In the genomic region with DNA sequence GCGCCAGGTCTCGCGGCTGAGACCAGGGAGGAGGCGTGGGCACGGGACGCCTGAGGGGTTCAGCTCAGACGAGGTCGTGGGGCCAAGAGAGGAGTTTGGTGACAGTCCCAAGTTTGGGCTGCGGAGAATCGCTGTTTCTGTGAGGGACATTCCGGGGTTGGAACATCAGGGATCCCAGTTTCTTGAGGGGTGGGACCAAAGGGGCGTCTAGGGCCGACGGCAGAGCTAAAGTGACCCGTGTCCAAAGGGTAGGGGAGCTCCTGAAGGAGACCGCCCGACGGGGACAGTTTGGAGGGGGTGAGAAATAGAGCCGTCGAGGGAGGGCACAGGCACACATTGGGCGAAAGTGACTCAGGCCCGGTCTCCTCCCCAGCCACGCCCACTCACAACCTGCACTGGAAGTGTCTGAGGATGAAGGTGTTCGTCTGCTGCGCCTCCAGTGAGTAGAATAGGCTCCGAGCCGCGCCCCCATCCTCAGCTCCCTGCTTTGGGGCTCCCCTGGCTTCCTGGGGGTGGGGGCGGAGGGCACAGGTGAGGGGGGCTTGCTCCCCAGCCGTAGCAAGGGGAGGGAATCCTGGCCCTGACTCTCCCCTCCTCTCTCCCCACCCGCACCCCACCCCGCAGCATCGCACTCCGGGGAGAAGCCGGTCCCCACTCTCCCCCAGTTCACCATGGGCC, we compare ENCODE assay signal across 8 cellular contexts. TPM values are rescaled to one million over a fixed set of nuclear protein-coding genes. Genes with fewer than 3 reads are reported as not detected.
DNase-seq lines count a peak whose midpoint lies in the region; ATAC-seq and TF ChIP-seq lines count a peak whose summit lies in the region.

No MANE protein-coding gene starts in this region.

- H3K36me3 ChIP-seq in ACC112 (ENCODE audit: insufficient read depth, low read length), result no peaks in the 10 kb centered on the region
- H3K36me3 ChIP-seq in ascending aorta, result no peaks in the 10 kb centered on the region

- no peaks in the 10 kb centered on the region for H3K9me3 ChIP-seq in ascending aorta

- ATAC-seq in HG02588 (IDR thresholded peaks at IDR 0.05; ENCODE audit: unreplicated experiment), result no peak

- intact Hi-C loops in ascending aorta (cut with DNase I), result loop anchor here (1.0 to 2.0 kb wide), 4 partner anchors 22 to 527 kb away; partner anchors contain the start of genes ADAM15, EFNA4 and UBE2Q1

- peak overlapping the region; percentile 90 for H2AFZ ChIP-seq in ACC112 (ENCODE audit: low read length, unreplicated experiment)

- no peak for DNase-seq in HFF-Myc (ENCODE audit: extremely low read depth, low read depth)
- DNase-seq in T-helper 22 cell (ENCODE audit: low read depth), result peak; percentile 74
- DNase-seq in ascending aorta (ENCODE audit: low spot score in 2 of 2), result peak; percentile 56 to 88
- peak; percentile 31 for DNase-seq in iPS-NIHi11 (ENCODE audit: low spot score)
- DNase-seq in stimulated activated CD4-positive, alpha-beta T cell treated with anti-CD3 and anti-CD28 coated beads, Interleukin-15, amount 100 ng/mL, for 24 hours, result peak; percentile 87
- no peak for DNase-seq in SHP77 treated with DMSO at 0.1 percent for 48 hours (lab: John Stamatoyannopoulos, UW)

- H3K27ac ChIP-seq in ACC112 (ENCODE audit: low read depth, low read length), result peak overlapping the region; percentile 28
- peak overlapping the region; percentile 79 to 83 for H3K27ac ChIP-seq in ascending aorta

- peaks cover 32% of the 10 kb centered on the region for H3K27me3 ChIP-seq in ACC112 (ENCODE audit: insufficient read depth, low read length)
- peaks cover 34% of the 10 kb centered on the region for H3K27me3 ChIP-seq in ascending aorta

- TF ChIP-seq CTCF in HFF-Myc (IDR thresholded peaks at IDR 0.05; ENCODE audit: low read depth, low read length, missing control alignments) (no peak), ascending aorta (IDR thresholded peaks at IDR 0.05) (no peak)

- H3K4me3 ChIP-seq in ACC112 (ENCODE audit: low read depth, low read length), result peak overlapping the region; percentile 88
- peak overlapping the region; percentile 63 for H3K4me3 ChIP-seq in HFF-Myc (replicated peaks; ENCODE audit: low read depth, low read length)
- peak overlapping the region; percentile 66 to 81 for H3K4me3 ChIP-seq in ascending aorta

- no peaks in the 10 kb centered on the region for H3K79me2 ChIP-seq in ACC112 (ENCODE audit: control insufficient read depth, insufficient read depth, low read length, unreplicated experiment)

- H3K4me1 ChIP-seq in ACC112 (ENCODE audit: control insufficient read depth, insufficient read depth, low read length, unreplicated experiment) (peaks cover 17% of the 10 kb centered on the region), ascending aorta (peaks cover 18 to 26% of the 10 kb centered on the region in 2 donors)

RNA-seq across cellular contexts. Expression of gene EFNA3, which starts 7.0 kb away (rescaled TPM):
- 1.5 TPM for total RNA-seq in ascending aorta

RNA-seq across cellular contexts. Expression of gene EFNA4, which starts 22.1 kb away (rescaled TPM):
- total RNA-seq in ascending aorta, result 11.2 TPM

RNA-seq across cellular contexts. Expression of gene ADAM15, which starts 34.5 kb away (rescaled TPM):
- 610 TPM for total RNA-seq in ascending aorta

RNA-seq across cellular contexts. Expression of gene EFNA1, which starts 42.0 kb away (rescaled TPM):
- 66.7 TPM for total RNA-seq in ascending aorta

RNA-seq across cellular contexts. Expression of gene SLC50A1, which starts 50.0 kb away (rescaled TPM):
- total RNA-seq in ascending aorta, result 9.4 TPM

Comparison
In these comparisons a context has a peak if more than half of its experiments do, and no peak if none do; other contexts are left out.
1. DNase-seq: peak in T-helper 22 cell (single experiment), ascending aorta (2 of 2), iPS-NIHi11 (single experiment) and stimulated activated CD4-positive, alpha-beta T cell treated with anti-CD3 and anti-CD28 coated beads, Interleukin-15, amount 100 ng/mL, for 24 hours (single experiment); none in HFF-Myc (single experiment) and SHP77 treated with DMSO at 0.1 percent for 48 hours (single experiment).
2. Peak in every context shown above with its lines, with median percentiles within 50 percentile points of each other: H3K4me3 ChIP-seq.